In the genomic region with DNA sequence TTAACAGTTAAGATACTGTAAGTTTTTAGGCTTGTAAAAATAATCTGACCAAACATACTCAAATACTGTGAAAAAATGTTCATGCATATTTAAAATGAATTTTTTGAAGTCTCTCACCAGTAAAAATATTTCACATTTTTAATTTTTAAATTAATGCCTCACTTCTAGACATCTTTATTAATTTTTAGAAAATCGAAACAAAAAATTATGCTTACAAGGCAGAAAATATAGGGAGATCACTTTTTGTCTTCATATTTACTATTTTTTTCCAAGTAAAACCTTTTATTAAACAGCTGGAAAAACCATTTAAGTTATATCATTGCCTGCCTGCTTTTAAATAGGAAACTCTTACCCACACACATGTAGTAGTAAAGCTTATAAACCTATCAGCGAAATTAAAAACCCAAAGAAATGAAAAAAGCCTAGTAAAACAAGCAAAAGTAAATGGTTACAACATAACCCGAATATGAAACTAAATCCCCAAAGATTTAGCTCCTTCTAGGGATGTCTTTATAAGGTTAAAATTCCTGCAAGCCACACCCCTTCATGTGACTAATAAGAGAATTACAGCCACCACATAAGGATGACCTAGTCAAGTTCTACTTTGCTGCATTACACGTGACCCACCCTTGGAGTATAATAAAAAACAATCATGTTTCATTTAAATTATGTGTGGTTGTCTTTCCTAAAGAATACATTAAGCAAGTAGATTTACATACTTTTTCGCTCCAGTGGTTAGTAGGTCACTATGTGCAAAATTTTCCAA, we compare ENCODE assay signal across 7 cellular contexts.
DNase-seq lines count a peak whose midpoint lies in the region; ATAC-seq, FAIRE-seq and TF ChIP-seq lines count a peak whose summit lies in the region.
"Not testable (repeated sequence)": the region's sequence is repeated elsewhere in the genome, so short reads cannot be mapped to it uniquely, and the experiment has no call there.

No MANE protein-coding gene starts in this region.

- not testable (repeated sequence) for BruUV-seq in MCF 10A (replicated peaks; lab: Mats Ljungman, UMichigan)

- not testable (repeated sequence) for H3K4me1 ChIP-seq in RWPE2 (ENCODE audit: insufficient read depth, poor library complexity, severe bottlenecking); lower lobe of right lung

- CTCF ChIA-PET in AG04450 (lab: Charles Lee); MCF 10A (lab: Yijun Ruan, JAX): not testable (repeated sequence)

- DNase-seq in AG04450 (ENCODE audit: low read depth, low spot score) (peak; percentile 56), HuH-7.5 (ENCODE audit: low spot score) (peak; percentile 4), MCF 10A (ENCODE audit: unreplicated experiment) (peak; percentile 57), fibroblast of peridontal ligament (ENCODE audit: extremely low read depth) (peak; percentile 95)
- not testable (repeated sequence) for DNase-seq in RWPE2 (ENCODE audit: low spot score); lower lobe of right lung

- not testable (repeated sequence) for H3K27ac Mint-ChIP-seq in MCF 10A (ENCODE audit: low read depth, unreplicated experiment)

- H3K27me3 Mint-ChIP-seq in MCF 10A (ENCODE audit: insufficient read depth, unreplicated experiment) = not testable (repeated sequence)

- FAIRE-seq in G401.6 (lab: Jason Lieb, UNC) = peak; percentile 74

- not testable (repeated sequence) for H3K4me1 Mint-ChIP-seq in MCF 10A (ENCODE audit: insufficient read depth, unreplicated experiment)

- H3K9me3 ChIP-seq in AG04450 (ENCODE audit: control insufficient read depth, insufficient read depth, low read length); RWPE2 (ENCODE audit: severe bottlenecking); lower lobe of right lung: not testable (repeated sequence)

- H3K36me3 ChIP-seq in RWPE2 (ENCODE audit: low read depth) = peaks cover 37% of the 10 kb centered on the region
- peaks cover 34% of the 10 kb centered on the region for H3K36me3 ChIP-seq in lower lobe of right lung

- intact Hi-C loops in MCF 10A (cut with micrococcal nuclease); lower lobe of right lung (cut with DNase I): not testable (repeated sequence)

- not testable (repeated sequence) for TF ChIP-seq CTCF in AG04450 (IDR thresholded peaks at IDR 0.05; ENCODE audit: low read depth, low read length); RWPE2 (IDR thresholded peaks at IDR 0.05; ENCODE audit: poor library complexity, severe bottlenecking); MCF 10A (IDR thresholded peaks at IDR 0.05; ENCODE audit: unreplicated experiment); lower lobe of right lung (IDR thresholded peaks at IDR 0.05)

- peak; percentile 58; the same call in 2 of the 3 replicates for ATAC-seq in RWPE2 (ENCODE audit: low read depth)
- ATAC-seq in lower lobe of right lung = not testable (repeated sequence)

- not testable (repeated sequence) for H3K4me3 Mint-ChIP-seq in MCF 10A (ENCODE audit: unreplicated experiment)

- H3K27me3 ChIP-seq in AG04450 (ENCODE audit: control insufficient read depth, insufficient read depth, low read length); RWPE2 (ENCODE audit: insufficient read depth, poor library complexity, severe bottlenecking); lower lobe of right lung (ENCODE audit: low read depth): not testable (repeated sequence)

- not testable (repeated sequence) for H3K9me3 Mint-ChIP-seq in MCF 10A (ENCODE audit: unreplicated experiment)

- POLR2A ChIA-PET in AG04450 (lab: Yijun Ruan, JAX); MCF 10A (lab: Yijun Ruan, JAX): not testable (repeated sequence)

- not testable (repeated sequence) for H3K4me3 ChIP-seq in AG04450 (ENCODE audit: low read depth, low read length); RWPE2 (ENCODE audit: severe bottlenecking); lower lobe of right lung

- H3K36me3 Mint-ChIP-seq in MCF 10A (ENCODE audit: insufficient read depth, unreplicated experiment) = peaks cover 38% of the 10 kb centered on the region

- H3K27ac ChIP-seq in AG04450 (ENCODE audit: low read depth, low read length); RWPE2 (ENCODE audit: poor library complexity, severe bottlenecking): not testable (repeated sequence)
- peak overlapping the region; percentile 11 for H3K27ac ChIP-seq in lower lobe of right lung
